In the genomic region with DNA sequence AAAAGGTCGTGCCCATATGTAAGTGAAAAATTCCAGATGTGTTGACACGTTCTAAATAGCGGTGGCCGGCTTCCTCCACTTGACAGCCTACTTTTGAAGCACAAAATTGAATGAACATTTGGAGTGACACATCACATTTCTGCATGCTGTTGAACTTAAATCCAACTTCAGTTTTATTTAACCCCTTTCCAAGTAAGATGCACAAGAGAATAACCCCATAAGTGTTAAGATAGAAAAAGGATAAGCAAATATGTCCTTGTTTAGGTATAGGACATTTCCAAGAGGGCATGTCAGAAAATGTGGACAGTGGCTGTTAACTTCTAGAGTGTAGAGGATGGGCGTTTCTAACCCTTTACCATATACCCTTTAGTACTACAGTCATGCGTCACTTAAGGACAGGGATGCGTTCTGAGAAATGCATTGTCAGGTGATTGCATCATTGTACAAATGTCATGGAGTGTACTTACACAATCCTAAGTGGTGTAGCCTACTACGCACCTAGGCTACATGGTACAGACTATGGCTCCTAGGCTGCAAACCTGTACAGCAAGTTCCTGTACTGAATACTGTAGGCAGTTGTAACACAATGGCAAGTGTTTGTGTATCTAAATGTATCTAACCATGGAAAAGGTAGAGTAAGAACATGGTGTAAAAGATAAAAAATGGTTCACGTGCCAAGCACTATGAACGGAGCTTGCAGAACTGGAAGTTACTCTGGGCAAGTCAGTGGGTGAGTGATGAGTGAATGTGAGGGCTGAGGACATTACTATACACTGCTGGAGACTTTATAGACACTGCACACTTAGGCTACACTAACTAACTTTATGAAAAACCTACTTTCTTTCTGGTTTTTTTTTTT, we compare ENCODE assay signal across 1 cellular context.
A peak's percentile ranks its signal among the peaks of the same experiment; 100 is the strongest.
TF ChIP-seq lines count a peak whose summit lies in the region.

No MANE protein-coding gene starts in this region.

TF ChIP-seq in K562, 482 proteins besides CTCF, POLR2A, EP300 and RAD21 (continued from another document and continues in another):
- no peak for TF ChIP-seq SMARCB1 (IDR thresholded peaks at IDR 0.05; ENCODE audit: insufficient read length, low read depth)
- peak; percentile 86 for TF ChIP-seq ARID1B (IDR thresholded peaks at IDR 0.05)
- peak; percentile 84 for TF ChIP-seq MEIS2 (IDR thresholded peaks at IDR 0.05; ENCODE audit: partially characterized antibody)
- TF ChIP-seq MYBL2 (IDR thresholded peaks at IDR 0.05; ENCODE audit: low read depth): no peak; the same call in 1 of the 2 replicates
- TF ChIP-seq MYBL2 (CRISPR knock-in tag; IDR thresholded peaks at IDR 0.05; ENCODE audit: borderline replicate concordance): no peak
- TF ChIP-seq, protein P1, sequence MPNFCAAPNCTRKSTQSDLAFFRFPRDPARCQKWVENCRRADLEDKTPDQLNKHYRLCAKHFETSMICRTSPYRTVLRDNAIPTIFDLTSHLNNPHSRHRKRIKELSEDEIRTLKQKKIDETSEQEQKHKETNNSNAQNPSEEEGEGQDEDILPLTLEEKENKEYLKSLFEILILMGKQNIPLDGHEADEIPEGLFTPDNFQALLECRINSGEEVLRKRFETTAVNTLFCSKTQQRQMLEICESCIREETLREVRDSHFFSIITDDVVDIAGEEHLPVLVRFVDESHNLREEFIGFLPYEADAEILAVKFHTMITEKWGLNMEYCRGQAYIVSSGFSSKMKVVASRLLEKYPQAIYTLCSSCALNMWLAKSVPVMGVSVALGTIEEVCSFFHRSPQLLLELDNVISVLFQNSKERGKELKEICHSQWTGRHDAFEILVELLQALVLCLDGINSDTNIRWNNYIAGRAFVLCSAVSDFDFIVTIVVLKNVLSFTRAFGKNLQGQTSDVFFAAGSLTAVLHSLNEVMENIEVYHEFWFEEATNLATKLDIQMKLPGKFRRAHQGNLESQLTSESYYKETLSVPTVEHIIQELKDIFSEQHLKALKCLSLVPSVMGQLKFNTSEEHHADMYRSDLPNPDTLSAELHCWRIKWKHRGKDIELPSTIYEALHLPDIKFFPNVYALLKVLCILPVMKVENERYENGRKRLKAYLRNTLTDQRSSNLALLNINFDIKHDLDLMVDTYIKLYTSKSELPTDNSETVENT (CRISPR knock-in tag; IDR thresholded peaks at IDR 0.05): no peak
- TF ChIP-seq, protein P2, sequence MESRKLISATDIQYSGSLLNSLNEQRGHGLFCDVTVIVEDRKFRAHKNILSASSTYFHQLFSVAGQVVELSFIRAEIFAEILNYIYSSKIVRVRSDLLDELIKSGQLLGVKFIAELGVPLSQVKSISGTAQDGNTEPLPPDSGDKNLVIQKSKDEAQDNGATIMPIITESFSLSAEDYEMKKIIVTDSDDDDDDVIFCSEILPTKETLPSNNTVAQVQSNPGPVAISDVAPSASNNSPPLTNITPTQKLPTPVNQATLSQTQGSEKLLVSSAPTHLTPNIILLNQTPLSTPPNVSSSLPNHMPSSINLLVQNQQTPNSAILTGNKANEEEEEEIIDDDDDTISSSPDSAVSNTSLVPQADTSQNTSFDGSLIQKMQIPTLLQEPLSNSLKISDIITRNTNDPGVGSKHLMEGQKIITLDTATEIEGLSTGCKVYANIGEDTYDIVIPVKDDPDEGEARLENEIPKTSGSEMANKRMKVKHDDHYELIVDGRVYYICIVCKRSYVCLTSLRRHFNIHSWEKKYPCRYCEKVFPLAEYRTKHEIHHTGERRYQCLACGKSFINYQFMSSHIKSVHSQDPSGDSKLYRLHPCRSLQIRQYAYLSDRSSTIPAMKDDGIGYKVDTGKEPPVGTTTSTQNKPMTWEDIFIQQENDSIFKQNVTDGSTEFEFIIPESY (CRISPR knock-in tag; IDR thresholded peaks at IDR 0.05): peak; percentile 45; the same call in 1 of the 2 replicates
- TF ChIP-seq, protein P3, sequence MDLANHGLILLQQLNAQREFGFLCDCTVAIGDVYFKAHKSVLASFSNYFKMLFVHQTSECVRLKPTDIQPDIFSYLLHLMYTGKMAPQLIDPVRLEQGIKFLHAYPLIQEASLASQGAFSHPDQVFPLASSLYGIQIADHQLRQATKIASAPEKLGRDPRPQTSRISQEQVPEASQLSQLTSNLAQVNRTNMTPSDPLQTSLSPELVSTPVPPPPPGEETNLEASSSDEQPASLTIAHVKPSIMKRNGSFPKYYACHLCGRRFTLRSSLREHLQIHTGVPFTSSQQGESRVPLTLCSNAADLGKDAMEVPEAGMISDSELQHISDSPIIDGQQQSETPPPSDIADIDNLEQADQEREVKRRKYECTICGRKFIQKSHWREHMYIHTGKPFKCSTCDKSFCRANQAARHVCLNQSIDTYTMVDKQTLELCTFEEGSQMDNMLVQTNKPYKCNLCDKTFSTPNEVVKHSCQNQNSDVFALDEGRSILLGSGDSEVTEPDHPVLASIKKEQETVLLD (IDR thresholded peaks at IDR 0.05): no peak
- TF ChIP-seq, protein P4, sequence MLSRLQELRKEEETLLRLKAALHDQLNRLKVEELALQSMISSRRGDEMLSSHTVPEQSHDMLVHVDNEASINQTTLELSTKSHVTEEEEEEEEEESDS (CRISPR knock-in tag; IDR thresholded peaks at IDR 0.05): no peak
- TF ChIP-seq ZBTB7A (IDR thresholded peaks at IDR 0.05; ENCODE audit: borderline replicate concordance, control insufficient read depth, low read depth, low read length): no peak
- TF ChIP-seq MTA3 (IDR thresholded peaks at IDR 0.05; ENCODE audit: borderline replicate concordance): peak; percentile 95
- TF ChIP-seq DMBX1 (CRISPR knock-in tag; IDR thresholded peaks at IDR 0.05; ENCODE audit: borderline replicate concordance): peak; percentile 95
- TF ChIP-seq ZNF146 (CRISPR knock-in tag; IDR thresholded peaks at IDR 0.05; ENCODE audit: unreplicated experiment): no peak
- TF ChIP-seq, protein P5, sequence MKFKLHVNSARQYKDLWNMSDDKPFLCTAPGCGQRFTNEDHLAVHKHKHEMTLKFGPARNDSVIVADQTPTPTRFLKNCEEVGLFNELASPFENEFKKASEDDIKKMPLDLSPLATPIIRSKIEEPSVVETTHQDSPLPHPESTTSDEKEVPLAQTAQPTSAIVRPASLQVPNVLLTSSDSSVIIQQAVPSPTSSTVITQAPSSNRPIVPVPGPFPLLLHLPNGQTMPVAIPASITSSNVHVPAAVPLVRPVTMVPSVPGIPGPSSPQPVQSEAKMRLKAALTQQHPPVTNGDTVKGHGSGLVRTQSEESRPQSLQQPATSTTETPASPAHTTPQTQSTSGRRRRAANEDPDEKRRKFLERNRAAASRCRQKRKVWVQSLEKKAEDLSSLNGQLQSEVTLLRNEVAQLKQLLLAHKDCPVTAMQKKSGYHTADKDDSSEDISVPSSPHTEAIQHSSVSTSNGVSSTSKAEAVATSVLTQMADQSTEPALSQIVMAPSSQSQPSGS (CRISPR knock-in tag; IDR thresholded peaks at IDR 0.05): no peak
- TF ChIP-seq, protein P6, sequence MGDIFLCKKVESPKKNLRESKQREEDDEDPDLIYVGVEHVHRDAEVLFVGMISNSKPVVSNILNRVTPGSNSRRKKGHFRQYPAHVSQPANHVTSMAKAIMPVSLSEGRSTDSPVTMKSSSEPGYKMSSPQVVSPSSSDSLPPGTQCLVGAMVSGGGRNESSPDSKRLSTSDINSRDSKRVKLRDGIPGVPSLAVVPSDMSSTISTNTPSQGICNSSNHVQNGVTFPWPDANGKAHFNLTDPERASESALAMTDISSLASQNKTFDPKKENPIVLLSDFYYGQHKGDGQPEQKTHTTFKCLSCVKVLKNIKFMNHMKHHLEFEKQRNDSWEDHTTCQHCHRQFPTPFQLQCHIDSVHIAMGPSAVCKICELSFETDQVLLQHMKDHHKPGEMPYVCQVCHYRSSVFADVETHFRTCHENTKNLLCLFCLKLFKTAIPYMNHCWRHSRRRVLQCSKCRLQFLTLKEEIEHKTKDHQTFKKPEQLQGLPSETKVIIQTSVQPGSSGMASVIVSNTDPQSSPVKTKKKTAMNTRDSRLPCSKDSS (IDR thresholded peaks at IDR 0.05; ENCODE audit: low read depth, partially characterized antibody): no peak
- no peak for TF ChIP-seq HMGN3 (IDR thresholded peaks at IDR 0.05; ENCODE audit: borderline replicate concordance, extremely low read depth, insufficient read length, low read depth, low read length)
- no peak for TF ChIP-seq KHSRP (IDR thresholded peaks at IDR 0.05)
- TF ChIP-seq XRCC3 (IDR thresholded peaks at IDR 0.05): no peak
- peak in 1 of 2 experiments; percentile 58; a peak in 1 of 4 replicates for TF ChIP-seq TBL1XR1 (IDR thresholded peaks at IDR 0.05; ENCODE audit: low read length in 2 of 2)
- TF ChIP-seq NR2F6 (CRISPR knock-in tag; IDR thresholded peaks at IDR 0.05): no peak
- TF ChIP-seq ELF2 (CRISPR knock-in tag; IDR thresholded peaks at IDR 0.05): no peak
- no peak for TF ChIP-seq SIN3A (IDR thresholded peaks at IDR 0.05; ENCODE audit: borderline replicate concordance in 2 of 2, control insufficient read depth in 1 of 2, low read depth in 2 of 2, low read length in 2 of 2)
- no peak for TF ChIP-seq BMI1 (IDR thresholded peaks at IDR 0.05; ENCODE audit: low read length)
- TF ChIP-seq ZSCAN32 (CRISPR knock-in tag; IDR thresholded peaks at IDR 0.05): peak; percentile 97
- no peak for TF ChIP-seq ZNF347 (CRISPR knock-in tag; IDR thresholded peaks at IDR 0.05; ENCODE audit: low read depth)
- no peak for TF ChIP-seq ILF3 (IDR thresholded peaks at IDR 0.05; ENCODE audit: borderline replicate concordance)
- TF ChIP-seq, protein P7, sequence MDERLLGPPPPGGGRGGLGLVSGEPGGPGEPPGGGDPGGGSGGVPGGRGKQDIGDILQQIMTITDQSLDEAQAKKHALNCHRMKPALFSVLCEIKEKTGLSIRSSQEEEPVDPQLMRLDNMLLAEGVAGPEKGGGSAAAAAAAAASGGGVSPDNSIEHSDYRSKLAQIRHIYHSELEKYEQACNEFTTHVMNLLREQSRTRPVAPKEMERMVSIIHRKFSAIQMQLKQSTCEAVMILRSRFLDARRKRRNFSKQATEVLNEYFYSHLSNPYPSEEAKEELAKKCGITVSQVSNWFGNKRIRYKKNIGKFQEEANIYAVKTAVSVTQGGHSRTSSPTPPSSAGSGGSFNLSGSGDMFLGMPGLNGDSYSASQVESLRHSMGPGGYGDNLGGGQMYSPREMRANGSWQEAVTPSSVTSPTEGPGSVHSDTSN (CRISPR knock-in tag; IDR thresholded peaks at IDR 0.05; ENCODE audit: low read depth): no peak
- TF ChIP-seq, protein P7 (tag; conservative IDR thresholded peaks at IDR 0.05; ENCODE audit: low read depth): peak; percentile 45
- TF ChIP-seq, protein P8, sequence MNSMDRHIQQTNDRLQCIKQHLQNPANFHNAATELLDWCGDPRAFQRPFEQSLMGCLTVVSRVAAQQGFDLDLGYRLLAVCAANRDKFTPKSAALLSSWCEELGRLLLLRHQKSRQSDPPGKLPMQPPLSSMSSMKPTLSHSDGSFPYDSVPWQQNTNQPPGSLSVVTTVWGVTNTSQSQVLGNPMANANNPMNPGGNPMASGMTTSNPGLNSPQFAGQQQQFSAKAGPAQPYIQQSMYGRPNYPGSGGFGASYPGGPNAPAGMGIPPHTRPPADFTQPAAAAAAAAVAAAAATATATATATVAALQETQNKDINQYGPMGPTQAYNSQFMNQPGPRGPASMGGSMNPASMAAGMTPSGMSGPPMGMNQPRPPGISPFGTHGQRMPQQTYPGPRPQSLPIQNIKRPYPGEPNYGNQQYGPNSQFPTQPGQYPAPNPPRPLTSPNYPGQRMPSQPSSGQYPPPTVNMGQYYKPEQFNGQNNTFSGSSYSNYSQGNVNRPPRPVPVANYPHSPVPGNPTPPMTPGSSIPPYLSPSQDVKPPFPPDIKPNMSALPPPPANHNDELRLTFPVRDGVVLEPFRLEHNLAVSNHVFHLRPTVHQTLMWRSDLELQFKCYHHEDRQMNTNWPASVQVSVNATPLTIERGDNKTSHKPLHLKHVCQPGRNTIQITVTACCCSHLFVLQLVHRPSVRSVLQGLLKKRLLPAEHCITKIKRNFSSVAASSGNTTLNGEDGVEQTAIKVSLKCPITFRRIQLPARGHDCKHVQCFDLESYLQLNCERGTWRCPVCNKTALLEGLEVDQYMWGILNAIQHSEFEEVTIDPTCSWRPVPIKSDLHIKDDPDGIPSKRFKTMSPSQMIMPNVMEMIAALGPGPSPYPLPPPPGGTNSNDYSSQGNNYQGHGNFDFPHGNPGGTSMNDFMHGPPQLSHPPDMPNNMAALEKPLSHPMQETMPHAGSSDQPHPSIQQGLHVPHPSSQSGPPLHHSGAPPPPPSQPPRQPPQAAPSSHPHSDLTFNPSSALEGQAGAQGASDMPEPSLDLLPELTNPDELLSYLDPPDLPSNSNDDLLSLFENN (IDR thresholded peaks at IDR 0.05; ENCODE audit: low read depth in 2 of 2, low read length in 2 of 2): no peak
- TF ChIP-seq, protein P9, sequence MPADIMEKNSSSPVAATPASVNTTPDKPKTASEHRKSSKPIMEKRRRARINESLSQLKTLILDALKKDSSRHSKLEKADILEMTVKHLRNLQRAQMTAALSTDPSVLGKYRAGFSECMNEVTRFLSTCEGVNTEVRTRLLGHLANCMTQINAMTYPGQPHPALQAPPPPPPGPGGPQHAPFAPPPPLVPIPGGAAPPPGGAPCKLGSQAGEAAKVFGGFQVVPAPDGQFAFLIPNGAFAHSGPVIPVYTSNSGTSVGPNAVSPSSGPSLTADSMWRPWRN (IDR thresholded peaks at IDR 0.05; ENCODE audit: low read depth): no peak; the same call in 1 of the 2 replicates
- TF ChIP-seq SETDB1 (IDR thresholded peaks at IDR 0.05; ENCODE audit: low read length): no peak
- no peak for TF ChIP-seq FOXK1 (CRISPR knock-in tag; IDR thresholded peaks at IDR 0.05; ENCODE audit: borderline replicate concordance)
- no peak for TF ChIP-seq ZNF12 (CRISPR knock-in tag; IDR thresholded peaks at IDR 0.05)
- peak; percentile 94 for TF ChIP-seq SMAD3 (CRISPR knock-in tag; conservative IDR thresholded peaks at IDR 0.05)
- TF ChIP-seq FOS (IDR thresholded peaks at IDR 0.05; ENCODE audit: extremely low read depth, insufficient read length): no peak
- no peak for TF ChIP-seq MCM2 (IDR thresholded peaks at IDR 0.05; ENCODE audit: low read depth)
- TF ChIP-seq, protein P10, sequence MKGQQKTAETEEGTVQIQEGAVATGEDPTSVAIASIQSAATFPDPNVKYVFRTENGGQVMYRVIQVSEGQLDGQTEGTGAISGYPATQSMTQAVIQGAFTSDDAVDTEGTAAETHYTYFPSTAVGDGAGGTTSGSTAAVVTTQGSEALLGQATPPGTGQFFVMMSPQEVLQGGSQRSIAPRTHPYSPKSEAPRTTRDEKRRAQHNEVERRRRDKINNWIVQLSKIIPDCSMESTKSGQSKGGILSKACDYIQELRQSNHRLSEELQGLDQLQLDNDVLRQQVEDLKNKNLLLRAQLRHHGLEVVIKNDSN (CRISPR knock-in tag; IDR thresholded peaks at IDR 0.05): no peak
- TF ChIP-seq PYGO2 (tag; IDR thresholded peaks at IDR 0.05): no peak
